11 cellular contexts compared by ENCODE assay signal in genomic region chr4:174259580-174259979, GRCh38.
"Had no signal": no experiment of that assay in that cellular context is flagged by ENCODE, and none has a peak within 500 bp of the region (broad histone marks: within the 10 kb centered on the region; RNA-seq: fewer than 3 reads in every experiment).

No MANE protein-coding gene starts in this region.

- H3K27ac Mint-ChIP-seq: activated naive CD4-positive, alpha-beta T cell treated with anti-CD3 and anti-CD28 coated beads for 36 hours; activated T-helper 17 cell treated with anti-CD3 and anti-CD28 coated beads, Interleukin-2, amount 50 U/mL, for 72 hours; nephron progenitor cell; stimulated activated naive CD8-positive, alpha-beta T cell treated with anti-CD3 and anti-CD28 coated beads, Interleukin-15, amount 100 ng/mL, for 72 hours had no signal

- H3K4me3 Mint-ChIP-seq: activated naive CD4-positive, alpha-beta T cell treated with anti-CD3 and anti-CD28 coated beads for 36 hours; activated T-helper 17 cell treated with anti-CD3 and anti-CD28 coated beads, Interleukin-2, amount 50 U/mL, for 72 hours; nephron progenitor cell; stimulated activated naive CD8-positive, alpha-beta T cell treated with anti-CD3 and anti-CD28 coated beads, Interleukin-15, amount 100 ng/mL, for 72 hours had no signal

- DNase-seq: activated CD4-positive, alpha-beta T cell treated with anti-CD3 and anti-CD28 coated beads, Interleukin-2, amount 50 U/mL, for 1 hour; activated naive CD4-positive, alpha-beta T cell treated with anti-CD3 and anti-CD28 coated beads for 36 hours; activated T-cell treated with anti-CD3 and anti-CD28 coated beads for 4 hours; central memory CD4-positive, alpha-beta T cell; effector CD4-positive, alpha-beta T cell; nephron progenitor cell; stimulated activated CD4-positive, alpha-beta T cell treated with anti-CD3 and anti-CD28 coated beads, Interleukin-4, amount 100 ng/mL, for 1 hour; stimulated activated naive CD8-positive, alpha-beta T cell treated with anti-CD3 and anti-CD28 coated beads, Interleukin-15, amount 100 ng/mL, for 72 hours; testis had no signal

- H2AFZ ChIP-seq: hepatocyte had no signal

- H3K27ac ChIP-seq: testis had no signal

- H3K9me3 ChIP-seq: testis had no signal

- H3K27me3 Mint-ChIP-seq: activated T-helper 17 cell treated with anti-CD3 and anti-CD28 coated beads, Interleukin-2, amount 50 U/mL, for 72 hours; stimulated activated naive CD8-positive, alpha-beta T cell treated with anti-CD3 and anti-CD28 coated beads, Interleukin-15, amount 100 ng/mL, for 72 hours had no signal

- ATAC-seq: activated T-helper 17 cell treated with anti-CD3 and anti-CD28 coated beads, Interleukin-2, amount 50 U/mL, for 72 hours; stimulated activated naive CD8-positive, alpha-beta T cell treated with anti-CD3 and anti-CD28 coated beads, Interleukin-15, amount 100 ng/mL, for 72 hours had no signal

- H3K4me3 ChIP-seq: hepatocyte, testis had no signal

- H3K9me3 Mint-ChIP-seq: activated naive CD4-positive, alpha-beta T cell treated with anti-CD3 and anti-CD28 coated beads for 36 hours; activated T-helper 17 cell treated with anti-CD3 and anti-CD28 coated beads, Interleukin-2, amount 50 U/mL, for 72 hours; nephron progenitor cell; stimulated activated naive CD8-positive, alpha-beta T cell treated with anti-CD3 and anti-CD28 coated beads, Interleukin-15, amount 100 ng/mL, for 72 hours had no signal

- H3K4me1 Mint-ChIP-seq: activated T-helper 17 cell treated with anti-CD3 and anti-CD28 coated beads, Interleukin-2, amount 50 U/mL, for 72 hours; nephron progenitor cell; stimulated activated naive CD8-positive, alpha-beta T cell treated with anti-CD3 and anti-CD28 coated beads, Interleukin-15, amount 100 ng/mL, for 72 hours had no signal

- H3K27me3 ChIP-seq: hepatocyte, testis had no signal

- H3K4me1 ChIP-seq: testis had no signal
